ENCODE assay signal across 10 cellular contexts in the genomic region with DNA sequence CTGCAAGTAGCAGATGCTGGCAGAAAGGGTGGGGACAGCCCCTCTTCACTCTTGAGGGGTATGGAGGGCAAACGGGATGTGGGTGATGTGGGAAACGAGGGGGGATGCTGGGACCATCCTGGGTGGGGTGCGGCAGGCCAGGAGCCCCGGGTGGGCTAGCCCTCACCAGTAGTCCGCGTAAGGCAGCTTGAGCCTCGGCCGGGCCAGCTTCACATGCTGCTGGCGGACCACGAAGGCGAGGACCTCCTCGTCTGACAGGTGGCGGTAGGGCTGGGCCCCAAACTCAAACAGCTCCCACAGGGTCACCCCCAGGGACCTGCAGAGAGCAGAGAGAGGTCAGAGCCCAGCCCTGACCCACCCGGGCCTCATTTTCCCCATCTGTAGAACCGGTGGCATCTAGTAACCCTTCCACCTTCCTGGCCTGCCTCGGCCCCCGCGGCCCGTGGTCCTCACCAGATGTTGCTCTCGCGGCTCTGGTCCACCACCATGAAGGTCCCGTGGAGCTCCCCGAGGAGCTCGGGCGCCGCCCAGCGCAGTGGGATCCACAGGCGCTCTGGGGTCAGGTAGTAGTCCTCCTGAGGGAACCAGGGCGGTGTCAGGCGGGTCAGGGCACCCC. TPM values are rescaled to one million over a fixed set of nuclear protein-coding genes. Genes with fewer than 3 reads are reported as not detected.
DNase-seq lines count a peak whose midpoint lies in the region; ATAC-seq and TF ChIP-seq lines count a peak whose summit lies in the region.
"Had no signal": no experiment of that assay in that cellular context is flagged by ENCODE, and none has a peak within 500 bp of the region (broad histone marks: within the 10 kb centered on the region; RNA-seq: fewer than 3 reads in every experiment).

No MANE protein-coding gene starts in this region.

- H3K79me1 ChIP-seq in neuronal stem cell (ENCODE audit: low read depth, low read length): no peaks in the 10 kb centered on the region

- TF ChIP-seq POLR2A in esophagus muscularis mucosa (IDR thresholded peaks at IDR 0.05; ENCODE audit: low read depth): no peak

- H3K27me3 ChIP-seq in DOHH2 (ENCODE audit: control insufficient read depth, low read length) (peaks cover 15% of the 10 kb centered on the region), NT2/D1 (ENCODE audit: insufficient read depth, insufficient read length) (peaks cover 4% of the 10 kb centered on the region), neuronal stem cell (ENCODE audit: control insufficient read depth in 3 of 3, insufficient read depth in 3 of 3, low read depth in 1 of 3, low read length in 3 of 3) (peaks cover 0 to 39% (median 0%) of the 10 kb centered on the region in 3 experiments), esophagus muscularis mucosa (peaks cover 0 to 61% (median 50%) of the 10 kb centered on the region in 4 donors), MG63 (peaks cover 37% of the 10 kb centered on the region)

- H3K14ac ChIP-seq in neuronal stem cell (ENCODE audit: low read length): peak overlapping the region; percentile 99

- TF ChIP-seq CTCF in DOHH2 (IDR thresholded peaks at IDR 0.05; ENCODE audit: low read depth, low read length, poor library complexity, severe bottlenecking): no peak
- TF ChIP-seq CTCF in epithelial cell of esophagus (IDR thresholded peaks at IDR 0.05; ENCODE audit: insufficient read depth, low read depth, low read length, missing control alignments): no peak
- TF ChIP-seq CTCF in esophagus muscularis mucosa (IDR thresholded peaks at IDR 0.05): no peak

- H3K79me2 ChIP-seq in DOHH2 (ENCODE audit: control insufficient read depth, low read length): no peaks in the 10 kb centered on the region

- peak overlapping the region; percentile 72 for H3K4me3 ChIP-seq in DOHH2 (ENCODE audit: low read length)
- H3K4me3 ChIP-seq in NT2/D1 (ENCODE audit: insufficient read length, low read depth): peak overlapping the region; percentile 68
- H3K4me3 ChIP-seq in epithelial cell of esophagus (ENCODE audit: low read length): peak overlapping the region; percentile 43
- peak overlapping the region in 1 of 2 donors; percentile 72 for H3K4me3 ChIP-seq in neuronal stem cell (ENCODE audit: low read length in 2 of 2)
- H3K4me3 ChIP-seq in esophagus muscularis mucosa: no peak overlapping the region
- no peak overlapping the region for H3K4me3 ChIP-seq in MG63

- no peaks in the 10 kb centered on the region for H3K9me2 ChIP-seq in DOHH2 (replicated peaks; ENCODE audit: control insufficient read depth, low read length)

- H3F3A ChIP-seq in DOHH2 (ENCODE audit: control insufficient read depth, insufficient read depth): no peaks in the 10 kb centered on the region

- peak overlapping the region; percentile 38 for H3K27ac ChIP-seq in DOHH2 (ENCODE audit: low read depth, low read length)
- H3K27ac ChIP-seq in neuronal stem cell (replicated peaks; ENCODE audit: low read length): peak overlapping the region; percentile 69
- H3K27ac ChIP-seq in esophagus muscularis mucosa (replicated peaks in 1 of 4): no peak overlapping the region

- no peaks in the 10 kb centered on the region for H3K9me3 ChIP-seq in DOHH2 (ENCODE audit: control insufficient read depth, insufficient read depth, low read length)
- H3K9me3 ChIP-seq in NT2/D1 (ENCODE audit: insufficient read depth, low read length): no peaks in the 10 kb centered on the region
- H3K9me3 ChIP-seq in neuronal stem cell (replicated peaks in 1 of 2; ENCODE audit: control insufficient read depth in 2 of 2, insufficient read depth in 1 of 2, low read depth in 1 of 2, low read length in 2 of 2): peaks cover 0 to 1% of the 10 kb centered on the region in 2 donors
- H3K9me3 ChIP-seq in esophagus muscularis mucosa: no peaks in the 10 kb centered on the region
- H3K9me3 ChIP-seq in MG63: no peaks in the 10 kb centered on the region

- no peak overlapping the region for H4K8ac ChIP-seq in neuronal stem cell (ENCODE audit: low read depth, low read length)

- peak overlapping the region; percentile 95 for H4K91ac ChIP-seq in neuronal stem cell (ENCODE audit: low read depth, low read length, poor library complexity)

- H3K36me3 ChIP-seq in DOHH2 (ENCODE audit: control insufficient read depth, low read length): no peaks in the 10 kb centered on the region
- H3K36me3 ChIP-seq in NT2/D1 (ENCODE audit: insufficient read depth, insufficient read length, low read length): no peaks in the 10 kb centered on the region
- no peaks in the 10 kb centered on the region for H3K36me3 ChIP-seq in neuronal stem cell (replicated peaks in 1 of 2; ENCODE audit: control insufficient read depth in 2 of 2, insufficient read depth in 2 of 2, low read length in 2 of 2)
- H3K36me3 ChIP-seq in esophagus muscularis mucosa: no peaks in the 10 kb centered on the region
- no peaks in the 10 kb centered on the region for H3K36me3 ChIP-seq in MG63

- H3K9ac ChIP-seq in NT2/D1 (ENCODE audit: insufficient read length, low read depth) (peak overlapping the region; percentile 74), neuronal stem cell (ENCODE audit: low read depth, low read length, poor library complexity) (peak overlapping the region; percentile 72)

- ATAC-seq in GM18511 (IDR thresholded peaks at IDR 0.05; ENCODE audit: unreplicated experiment): no peak

- no peak overlapping the region for H2AFZ ChIP-seq in neuronal stem cell (ENCODE audit: low read length)

- no peak for TF ChIP-seq EP300 in esophagus muscularis mucosa (IDR thresholded peaks at IDR 0.05)

- H2BK5ac ChIP-seq in neuronal stem cell (ENCODE audit: low read length): peak overlapping the region; percentile 9

- DNase-seq in NT2/D1 (ENCODE audit: low read depth, low spot score): no peak
- DNase-seq in epithelial cell of esophagus (ENCODE audit: low read depth): no peak
- no peak for DNase-seq in neuronal stem cell (ENCODE audit: low spot score)
- DNase-seq in esophagus muscularis mucosa (ENCODE audit: extremely low spot score): no peak
- no peak for DNase-seq in GM19240 (ENCODE audit: insufficient read length, low spot score)
- DNase-seq in MG63: no peak
- DNase-seq: erythroblast had no signal

- H2BK15ac ChIP-seq in neuronal stem cell (ENCODE audit: low read length): peak overlapping the region; percentile 71

- H3K18ac ChIP-seq in neuronal stem cell (ENCODE audit: low read length): peak overlapping the region; percentile 95

- no peak overlapping the region for H2BK120ac ChIP-seq in neuronal stem cell (ENCODE audit: low read depth, low read length)

- peak overlapping the region; percentile 92 for H3K23ac ChIP-seq in neuronal stem cell (ENCODE audit: low read depth, low read length, poor library complexity)

- H2AK5ac ChIP-seq in neuronal stem cell (ENCODE audit: low read depth, low read length): peak overlapping the region; percentile 99

- H3K4me1 ChIP-seq in DOHH2 (ENCODE audit: control insufficient read depth, low read length): peaks cover 28% of the 10 kb centered on the region
- H3K4me1 ChIP-seq in NT2/D1 (ENCODE audit: insufficient read depth, insufficient read length): peaks cover 3% of the 10 kb centered on the region
- H3K4me1 ChIP-seq in neuronal stem cell (ENCODE audit: control insufficient read depth in 2 of 2, insufficient read depth in 1 of 2, low read depth in 1 of 2, low read length in 2 of 2): peaks cover 0 to 12% of the 10 kb centered on the region in 2 donors
- peaks cover 0 to 39% (median 30%) of the 10 kb centered on the region in 4 donors for H3K4me1 ChIP-seq in esophagus muscularis mucosa

- intact Hi-C loops in esophagus muscularis mucosa (cut with DNase I): no loop called here

- peak overlapping the region; percentile 98 for H2BK12ac ChIP-seq in neuronal stem cell (ENCODE audit: low read length)

- no peaks in the 10 kb centered on the region for H4K20me1 ChIP-seq in DOHH2 (ENCODE audit: control insufficient read depth, insufficient read depth, low read depth, low read length)

- H3K4ac ChIP-seq in neuronal stem cell (ENCODE audit: low read length): no peak overlapping the region

- WGBS in neuronal stem cell (ENCODE audit: extremely low coverage in 2 of 2, insufficient read length in 2 of 2, insufficient replicate concordance in 1 of 2), 2 donors: no CpG with 5 or more reads among the region's 30 CpGs
- 63% methylated on average over 4 of the region's 30 CpGs for WGBS in esophagus muscularis mucosa

- H3K4me2 ChIP-seq in DOHH2 (ENCODE audit: low read length) (peak overlapping the region; percentile 86), neuronal stem cell (ENCODE audit: insufficient read depth, low read length, poor library complexity, severe bottlenecking) (peak overlapping the region; percentile 79)

RNA-seq across cellular contexts. Expression of a gene that starts 10.7 kb away (rescaled TPM):
- 7.9 TPM for polyA plus RNA-seq in neuronal stem cell (2013, experiment 1 of 2)
- polyA plus RNA-seq in neuronal stem cell (2013, experiment 2 of 2): 7.5 TPM
- total RNA-seq in esophagus muscularis mucosa: under 1 TPM; 0.17 to 0.57 (median 0.37) TPM
- total RNA-seq in MG63 (2014; rRNA removed; shearing (Covaris generic); ENCODE audit: low replicate concordance): not detected in 2 replicates

RNA-seq across cellular contexts. Expression of a gene that starts 31.8 kb away (rescaled TPM):
- 67.8 TPM for polyA plus RNA-seq in neuronal stem cell (2013, experiment 1 of 2)
- 64.1 TPM for polyA plus RNA-seq in neuronal stem cell (2013, experiment 2 of 2)
- total RNA-seq in esophagus muscularis mucosa: 10 to 100 TPM; 40.1 to 50.7 (median 48.4) TPM
- total RNA-seq in MG63 (2014; rRNA removed; shearing (Covaris generic); ENCODE audit: low replicate concordance): 84.7 and 163 TPM in 2 replicates

RNA-seq across cellular contexts. Expression of a gene that starts 45.6 kb away (rescaled TPM):
- polyA plus RNA-seq in neuronal stem cell (2013, experiment 1 of 2): 0.52 TPM
- 0.69 TPM for polyA plus RNA-seq in neuronal stem cell (2013, experiment 2 of 2)
- total RNA-seq in esophagus muscularis mucosa: under 1 TPM; 0.42 to 0.86 (median 0.51) TPM
- 0.22 and 0.43 TPM in 2 replicates for total RNA-seq in MG63 (2014; rRNA removed; shearing (Covaris generic); ENCODE audit: low replicate concordance)

RNA-seq across cellular contexts. Expression of a gene that starts 51.0 kb away (rescaled TPM):
- 0.13 TPM for polyA plus RNA-seq in neuronal stem cell (2013, experiment 1 of 2)
- 0.18 TPM for polyA plus RNA-seq in neuronal stem cell (2013, experiment 2 of 2)
- 1 to 10 TPM in 1 of 4 donors, not detected in 3; 1.0 TPM for total RNA-seq in esophagus muscularis mucosa
- 0.49 TPM in 1 of 2 replicates, not detected in the other for total RNA-seq in MG63 (2014; rRNA removed; shearing (Covaris generic); ENCODE audit: low replicate concordance)
- total RNA-seq: G401 had no signal

RNA-seq across cellular contexts. Expression of a gene that starts 55.2 kb away (rescaled TPM):
- polyA plus RNA-seq in neuronal stem cell (2013, experiment 1 of 2): 11.2 TPM
- 11.1 TPM for polyA plus RNA-seq in neuronal stem cell (2013, experiment 2 of 2)
- 10 to 100 TPM; 19.5 to 42.9 (median 31.7) TPM for total RNA-seq in esophagus muscularis mucosa
- total RNA-seq in MG63 (2014; rRNA removed; shearing (Covaris generic); ENCODE audit: low replicate concordance): 86.6 and 138 TPM in 2 replicates

Comparison
In these comparisons a context has a peak if more than half of its experiments do, and no peak if none do; other contexts are left out.
1. H3K27ac ChIP-seq: peak in DOHH2 (single experiment) and neuronal stem cell (single experiment); none in esophagus muscularis mucosa (0 of 4).
2. H3K4me3 ChIP-seq: peak in DOHH2 (single experiment), NT2/D1 (single experiment) and epithelial cell of esophagus (single experiment); none in esophagus muscularis mucosa (0 of 4) and MG63 (single experiment).